ENCODE assay signal across 1 cellular context in the genomic region with DNA sequence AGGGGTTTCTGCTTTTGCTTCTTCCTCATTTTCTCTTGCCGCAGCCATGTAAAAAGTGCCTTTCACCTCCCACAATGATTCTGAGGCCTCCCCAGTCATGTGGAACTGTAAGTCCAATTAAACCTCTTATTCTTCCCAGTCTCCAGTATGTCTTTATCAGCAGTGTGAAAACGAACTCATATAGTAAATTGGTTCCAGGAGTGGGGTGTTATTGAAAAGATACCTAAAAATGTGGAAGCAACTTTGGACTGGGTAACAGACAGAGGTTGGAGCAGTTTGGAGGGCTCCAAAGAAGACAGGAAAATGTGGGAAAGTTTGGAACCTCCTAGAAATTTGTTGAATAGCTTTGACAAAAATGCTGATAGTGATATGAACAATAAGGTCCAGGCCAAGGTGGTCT. TPM values are rescaled to one million over a fixed set of nuclear protein-coding genes. Genes with fewer than 3 reads are reported as not detected.
"Had no signal": no experiment of that assay in that cellular context is flagged by ENCODE, and none has a peak within 500 bp of the region (broad histone marks: within the 10 kb centered on the region; RNA-seq: fewer than 3 reads in every experiment).

No MANE protein-coding gene starts in this region.

RNA-seq across cellular contexts. Expression of a gene that starts 5.5 kb away (rescaled TPM):
- total RNA-seq: temporal lobe had no signal
